ENCODE assay signal across 9 cellular contexts in the genomic region with DNA sequence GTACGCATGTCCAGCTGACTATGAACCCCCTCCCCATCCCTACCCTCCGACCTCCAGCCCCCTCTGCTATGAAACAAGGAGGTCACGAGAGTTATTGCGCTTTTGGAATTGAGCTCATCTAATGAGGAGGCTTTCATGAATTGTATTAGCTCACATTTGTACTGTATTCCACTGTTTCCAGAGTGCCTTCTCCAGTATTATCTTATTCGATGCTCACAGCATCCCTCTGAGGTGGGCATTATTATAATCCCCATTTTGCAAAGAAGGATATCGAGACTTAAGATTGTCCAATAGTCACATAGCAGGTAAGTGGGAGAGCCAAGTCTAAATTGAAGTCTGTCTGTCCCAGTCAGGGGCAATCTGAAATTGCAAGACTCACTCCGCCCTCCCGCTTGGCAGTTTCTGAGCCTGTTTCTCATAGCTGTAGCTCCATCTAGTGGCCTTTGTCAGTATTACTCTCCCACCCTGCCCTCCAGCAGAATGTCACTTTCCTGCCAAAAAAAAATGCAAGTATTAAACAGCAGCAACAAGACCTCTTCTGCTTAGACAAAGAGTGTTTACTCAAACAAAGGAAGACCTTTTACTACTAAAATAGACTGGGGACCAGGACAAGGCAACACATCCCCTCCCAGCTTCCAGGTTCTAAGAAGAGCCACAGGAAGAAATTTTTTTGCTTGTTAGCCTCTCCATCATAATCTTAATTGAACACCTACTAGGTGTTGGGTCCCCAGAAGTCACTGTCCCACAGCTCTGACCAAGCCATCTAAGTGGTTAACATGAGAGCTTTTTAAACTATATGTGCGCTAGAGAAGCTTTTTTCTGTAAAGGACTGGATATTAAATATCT. TPM values are rescaled to one million over a fixed set of nuclear protein-coding genes. Genes with fewer than 3 reads are reported as not detected.
DNase-seq lines count a peak whose midpoint lies in the region; ATAC-seq and TF ChIP-seq lines count a peak whose summit lies in the region.
"Had no signal": no experiment of that assay in that cellular context is flagged by ENCODE, and none has a peak within 500 bp of the region (broad histone marks: within the 10 kb centered on the region; RNA-seq: fewer than 3 reads in every experiment).

No MANE protein-coding gene starts in this region.

- H3K9me3 ChIP-seq in endodermal cell (ENCODE audit: control insufficient read depth, low read length) = no peaks in the 10 kb centered on the region

- no peaks in the 10 kb centered on the region for H3K4me1 Mint-ChIP-seq in activated CD8-positive, alpha-beta T cell treated with anti-CD3 and anti-CD28 coated beads, Interleukin-2, amount 10 ng/mL, durations not matched to agents 7 days and 5 days (ENCODE audit: low read depth)
- no peaks in the 10 kb centered on the region for H3K4me1 Mint-ChIP-seq in endodermal cell

- 31 to 50% methylated on average over 4 to 9 of the region's 9 CpGs for WGBS in endodermal cell (ENCODE audit: insufficient coverage in 1 of 2, insufficient read length in 1 of 2), 2 experiments

- peak; percentile 93 for TF ChIP-seq CTCF in endodermal cell (conservative IDR thresholded peaks at IDR 0.05)

- no peak overlapping the region for H3K9ac ChIP-seq in endodermal cell (ENCODE audit: extremely low read depth, low read length, poor library complexity, severe bottlenecking)

- no peaks in the 10 kb centered on the region for H3K36me3 Mint-ChIP-seq in activated CD8-positive, alpha-beta T cell treated with anti-CD3 and anti-CD28 coated beads, Interleukin-2, amount 10 ng/mL, durations not matched to agents 7 days and 5 days (ENCODE audit: low read depth)
- no peaks in the 10 kb centered on the region for H3K36me3 Mint-ChIP-seq in endodermal cell (ENCODE audit: low read depth)

- H3K4me3 Mint-ChIP-seq in activated CD8-positive, alpha-beta T cell treated with anti-CD3 and anti-CD28 coated beads, Interleukin-2, amount 10 ng/mL, durations not matched to agents 7 days and 5 days = no peak overlapping the region
- no peak overlapping the region for H3K4me3 Mint-ChIP-seq in endodermal cell

- ATAC-seq in HG03439 (IDR thresholded peaks at IDR 0.05; ENCODE audit: unreplicated experiment) = peak; percentile 59
- peak; percentile 69 for ATAC-seq in activated CD8-positive, alpha-beta T cell treated with anti-CD3 and anti-CD28 coated beads, Interleukin-2, amount 10 ng/mL, durations not matched to agents 7 days and 5 days
- no peak for ATAC-seq in HG03280 (IDR thresholded peaks at IDR 0.05; ENCODE audit: unreplicated experiment)

- no peak overlapping the region for H3K27ac ChIP-seq in endodermal cell (ENCODE audit: low read depth, low read length)
- H3K27ac ChIP-seq: epithelial cell of prostate had no signal

- H3K4me1 ChIP-seq in endodermal cell (ENCODE audit: control insufficient read depth, insufficient read depth, low read length) = no peaks in the 10 kb centered on the region

- H3K4me3 ChIP-seq in endodermal cell (ENCODE audit: low read length) = no peak overlapping the region

- DNase-seq in EL = peak; percentile 59
- DNase-seq in NCI-H82 treated with DMSO at 0.1 percent for 48 hours (lab: John Stamatoyannopoulos, UW; ENCODE audit: unreplicated experiment) = peak; percentile 5
- DNase-seq in activated CD8-positive, alpha-beta T cell treated with anti-CD3 and anti-CD28 coated beads, Interleukin-2, amount 10 ng/mL, durations not matched to agents 7 days and 5 days = peak; percentile 70
- DNase-seq in endodermal cell = peak; percentile 92
- peak; percentile 64 for DNase-seq in middle frontal gyrus (ENCODE audit: extremely low spot score, low spot score)
- peak; percentile 14 to 15 for DNase-seq in stimulated activated CD8-positive, alpha-beta memory T cell treated with anti-CD3 and anti-CD28 coated beads, Interleukin-7, amount 100 ng/mL, for 4 hours (ENCODE audit: low read depth in 2 of 2)

- POLR2A ChIA-PET in activated CD8-positive, alpha-beta T cell treated with anti-CD3 and anti-CD28 coated beads, Interleukin-2, amount 10 ng/mL, durations not matched to agents 7 days and 5 days (lab: Charles Lee) = no interaction called here

- H3K36me3 ChIP-seq in endodermal cell (ENCODE audit: control insufficient read depth, insufficient read depth, low read length) = no peaks in the 10 kb centered on the region

- no peaks in the 10 kb centered on the region for H3K9me3 Mint-ChIP-seq in activated CD8-positive, alpha-beta T cell treated with anti-CD3 and anti-CD28 coated beads, Interleukin-2, amount 10 ng/mL, durations not matched to agents 7 days and 5 days (ENCODE audit: insufficient read depth)
- H3K9me3 Mint-ChIP-seq in endodermal cell = peaks cover 2% of the 10 kb centered on the region

- H3K27me3 Mint-ChIP-seq in activated CD8-positive, alpha-beta T cell treated with anti-CD3 and anti-CD28 coated beads, Interleukin-2, amount 10 ng/mL, durations not matched to agents 7 days and 5 days (ENCODE audit: low read depth) = no peaks in the 10 kb centered on the region
- peaks cover 18% of the 10 kb centered on the region for H3K27me3 Mint-ChIP-seq in endodermal cell (ENCODE audit: insufficient read depth)

- CTCF ChIA-PET in activated CD8-positive, alpha-beta T cell treated with anti-CD3 and anti-CD28 coated beads, Interleukin-2, amount 10 ng/mL, durations not matched to agents 7 days and 5 days (lab: Charles Lee) = interaction anchor here (0.6 to 6.6 kb wide), 9 partner anchors 12 to 1140 kb away, joined by 3 to 62 read pairs (median 3); no protein-coding TSS in a partner anchor

- H3K27me3 ChIP-seq in endodermal cell (ENCODE audit: control insufficient read depth, insufficient read depth, low read length, poor library complexity, severe bottlenecking) = peaks cover 12% of the 10 kb centered on the region

- no peak overlapping the region for H3K27ac Mint-ChIP-seq in activated CD8-positive, alpha-beta T cell treated with anti-CD3 and anti-CD28 coated beads, Interleukin-2, amount 10 ng/mL, durations not matched to agents 7 days and 5 days
- no peak overlapping the region for H3K27ac Mint-ChIP-seq in endodermal cell

RNA-seq across cellular contexts. Expression of a gene that starts 48.6 kb away (rescaled TPM):
- not detected for total RNA-seq in activated CD8-positive, alpha-beta T cell treated with anti-CD3 and anti-CD28 coated beads, Interleukin-2, amount 10 ng/mL, durations not matched to agents 7 days and 5 days
- not detected for total RNA-seq in endodermal cell
- not detected for polyA plus RNA-seq in endodermal cell (2013, experiment 1 of 2)
- polyA plus RNA-seq in endodermal cell (2013, experiment 2 of 2) = not detected

Comparison
In these comparisons a context has a peak if more than half of its experiments do, and no peak if none do; other contexts are left out.
1. DNase-seq: peak in every context shown above with its lines; median percentile 92 in endodermal cell; 70 in activated CD8-positive, alpha-beta T cell treated with anti-CD3 and anti-CD28 coated beads, Interleukin-2, amount 10 ng/mL, durations not matched to agents 7 days and 5 days; 64 in middle frontal gyrus; 59 in EL; 14 in stimulated activated CD8-positive, alpha-beta memory T cell treated with anti-CD3 and anti-CD28 coated beads, Interleukin-7, amount 100 ng/mL, for 4 hours; 5 in NCI-H82 treated with DMSO at 0.1 percent for 48 hours.